Comparison of ENCODE assay signal across 13 cellular contexts in the genomic region with DNA sequence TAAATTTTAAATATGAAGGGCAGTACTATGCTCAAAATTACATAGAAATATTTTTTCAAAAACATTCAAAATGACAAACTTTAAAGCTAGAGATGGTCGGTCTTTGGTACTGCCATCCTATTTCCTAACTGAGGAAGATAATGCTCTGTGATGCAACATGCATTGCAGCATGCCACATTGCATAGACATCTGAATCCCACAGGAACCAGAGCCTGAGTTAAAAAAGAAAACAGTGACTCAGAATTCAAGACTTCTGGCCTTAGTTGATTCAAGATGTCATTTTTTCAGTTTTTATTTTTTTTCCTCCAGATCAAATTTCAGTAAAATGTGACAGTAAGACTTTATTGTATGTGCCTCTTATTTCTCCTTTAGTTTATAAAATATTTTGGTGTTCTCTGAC. TPM values are rescaled to one million over a fixed set of nuclear protein-coding genes. Genes with fewer than 3 reads are reported as not detected.
DNase-seq lines count a peak whose midpoint lies in the region; ATAC-seq, FAIRE-seq and TF ChIP-seq lines count a peak whose summit lies in the region.
"Had no signal": no experiment of that assay in that cellular context is flagged by ENCODE, and none has a peak within 500 bp of the region (broad histone marks: within the 10 kb centered on the region; RNA-seq: fewer than 3 reads in every experiment).

No MANE protein-coding gene starts in this region.

- no peaks in the 10 kb centered on the region for H3K36me3 Mint-ChIP-seq in CD4-positive, alpha-beta T cell (ENCODE audit: low read depth)

- no peak for TF ChIP-seq POLR2A in esophagus squamous epithelium (IDR thresholded peaks at IDR 0.05)

- no peaks in the 10 kb centered on the region for H3K27me3 Mint-ChIP-seq in CD4-positive, alpha-beta T cell
- H3K27me3 Mint-ChIP-seq: B cell; dendritic cell treated with granulocyte-macrophage colony-stimulating factor and Interleukin-4, amounts not matched to agents 40 ng/mL and 50 ng/mL, for 4 days had no signal

- H3K4me3 ChIP-seq in fibroblast of villous mesenchyme (ENCODE audit: low read depth, low read length) (no peak overlapping the region), esophagus squamous epithelium (no peak overlapping the region)

- DNase-seq in Right ventricle myocardium inferior (ENCODE audit: missing footprints): no peak
- no peak for DNase-seq in cardiac septum (ENCODE audit: low spot score)
- DNase-seq in SIG-M5 (lab: John Stamatoyannopoulos, UW): peak; percentile 67
- DNase-seq in fibroblast of villous mesenchyme (ENCODE audit: low read depth): peak; percentile 82
- peak; percentile 41 for DNase-seq in urothelium cell line (ENCODE audit: low spot score)
- no peak for DNase-seq in CD4-positive, alpha-beta T cell
- DNase-seq in inferior parietal cortex (ENCODE audit: extremely low spot score): no peak
- DNase-seq in esophagus squamous epithelium (lab: John Stamatoyannopoulos, UW): no peak
- DNase-seq: NCI-H1417, retina had no signal

- TF ChIP-seq CTCF in fibroblast of villous mesenchyme (IDR thresholded peaks at IDR 0.05; ENCODE audit: insufficient read depth, low read depth, low read length): no peak
- no peak for TF ChIP-seq CTCF in CD4-positive, alpha-beta T cell (IDR thresholded peaks at IDR 0.05)
- TF ChIP-seq CTCF in esophagus squamous epithelium (IDR thresholded peaks at IDR 0.05): no peak

- 58 to 62% methylated on average over 1 of the region's 1 CpG for WGBS in esophagus squamous epithelium, 2 donors

- CTCF ChIA-PET in CD4-positive, alpha-beta T cell (lab: Charles Lee): interaction anchor here (1.4 kb wide), 1 partner anchor 11 kb away, joined by 6 read pairs; no protein-coding TSS in a partner anchor

- ATAC-seq in Right ventricle myocardium inferior: peak; percentile 54
- no peak for ATAC-seq in CD4-positive, alpha-beta T cell (ENCODE audit: poor library complexity)
- ATAC-seq: left lobe of liver had no signal

- no peak for FAIRE-seq in urothelium cell line (lab: Jason Lieb, UNC)

- H3K9me3 ChIP-seq in CD4-positive, alpha-beta T cell (ENCODE audit: control insufficient read depth, low read length): no peaks in the 10 kb centered on the region
- H3K9me3 ChIP-seq in esophagus squamous epithelium: no peaks in the 10 kb centered on the region

- H3K27me3 ChIP-seq in CD4-positive, alpha-beta T cell (ENCODE audit: control insufficient read depth, insufficient read depth, low read length): no peaks in the 10 kb centered on the region
- H3K27me3 ChIP-seq in esophagus squamous epithelium: no peaks in the 10 kb centered on the region

- H3K4me1 ChIP-seq in esophagus squamous epithelium: no peaks in the 10 kb centered on the region

- intact Hi-C loops in Right ventricle myocardium inferior (cut with DNase I) (no loop called here), cardiac septum (cut with DNase I) (no loop called here), esophagus squamous epithelium (cut with DNase I) (no loop called here)
- intact Hi-C loops in CD4-positive, alpha-beta T cell (cut with DNase I, micrococcal nuclease): no loop called here

- no peaks in the 10 kb centered on the region for H3K9me3 Mint-ChIP-seq in CD4-positive, alpha-beta T cell
- H3K9me3 Mint-ChIP-seq: dendritic cell treated with granulocyte-macrophage colony-stimulating factor and Interleukin-4, amounts not matched to agents 40 ng/mL and 50 ng/mL, for 4 days had no signal

- POLR2A ChIA-PET in CD4-positive, alpha-beta T cell (lab: Charles Lee): no interaction called here

- no peaks in the 10 kb centered on the region for H3K4me1 Mint-ChIP-seq in CD4-positive, alpha-beta T cell (ENCODE audit: low read depth)
- H3K4me1 Mint-ChIP-seq: B cell had no signal

- no peaks in the 10 kb centered on the region for H3K36me3 ChIP-seq in esophagus squamous epithelium

- no peak overlapping the region for H3K4me3 Mint-ChIP-seq in CD4-positive, alpha-beta T cell
- H3K4me3 Mint-ChIP-seq: B cell; dendritic cell treated with granulocyte-macrophage colony-stimulating factor and Interleukin-4, amounts not matched to agents 40 ng/mL and 50 ng/mL, for 4 days had no signal

- H3K27ac ChIP-seq in CD4-positive, alpha-beta T cell (ENCODE audit: low read depth, low read length): no peak overlapping the region
- H3K27ac ChIP-seq in esophagus squamous epithelium: no peak overlapping the region

- no peak overlapping the region for H3K27ac Mint-ChIP-seq in CD4-positive, alpha-beta T cell
- H3K27ac Mint-ChIP-seq: B cell; dendritic cell treated with granulocyte-macrophage colony-stimulating factor and Interleukin-4, amounts not matched to agents 40 ng/mL and 50 ng/mL, for 4 days had no signal

RNA-seq across cellular contexts. Expression of a gene that starts 33.1 kb away (rescaled TPM):
- total RNA-seq in Right ventricle myocardium inferior: not detected
- 0.40 TPM for total RNA-seq in cardiac septum
- total RNA-seq in fibroblast of villous mesenchyme: under 0.01 and 0.43 TPM in 2 replicates
- total RNA-seq in CD4-positive, alpha-beta T cell: under 1 TPM in 1 of 2 experiments, not detected in 1; 0.31 TPM
- 100 to 1,000 TPM; 111 to 162 (median 137) TPM for total RNA-seq in esophagus squamous epithelium

Comparison
In these comparisons a context has a peak if more than half of its experiments do, and no peak if none do; other contexts are left out.
1. DNase-seq: peak in SIG-M5 (single experiment), fibroblast of villous mesenchyme (single experiment) and urothelium cell line (single experiment); none in Right ventricle myocardium inferior (single experiment), cardiac septum (single experiment), CD4-positive, alpha-beta T cell (0 of 10), inferior parietal cortex (single experiment) and esophagus squamous epithelium (single experiment).
2. RNA of a gene that starts 33.1 kb away (total RNA-seq): 111 to 162 TPM in esophagus squamous epithelium; under 0.01 to 0.43 TPM in fibroblast of villous mesenchyme, 0.40 TPM in cardiac septum (single experiment), 0.31 TPM in CD4-positive, alpha-beta T cell and not detected in Right ventricle myocardium inferior (single experiment); every median in the first group is over 10 times any median in the second.